Comparison of ENCODE assay signal across 1 cellular context in genomic region chr4:113674251-113674650, GRCh38.
TF ChIP-seq lines count a peak whose summit lies in the region.

No MANE protein-coding gene starts in this region.

TF ChIP-seq in SK-N-SH, 30 proteins besides CTCF, POLR2A, EP300 and RAD21 (continued from another document):
- no peak for TF ChIP-seq PBX3 (IDR thresholded peaks at IDR 0.05)
- TF ChIP-seq SIN3A (IDR thresholded peaks at IDR 0.05; ENCODE audit: borderline replicate concordance, low read depth, low read length) = no peak
- no peak for TF ChIP-seq FOSL2 (IDR thresholded peaks at IDR 0.05; ENCODE audit: borderline replicate concordance, low read depth)
- TF ChIP-seq GATA2 (CRISPR knock-in tag; IDR thresholded peaks at IDR 0.05) = no peak
- no peak for TF ChIP-seq TEAD4 (IDR thresholded peaks at IDR 0.05; ENCODE audit: borderline replicate concordance, insufficient read depth)
- no peak for TF ChIP-seq RFX5 (IDR thresholded peaks at IDR 0.05; ENCODE audit: low read length)
- no peak for TF ChIP-seq JUND (IDR thresholded peaks at IDR 0.05)
- no peak for TF ChIP-seq RCOR1 (IDR thresholded peaks at IDR 0.05; ENCODE audit: low read length)
